ENCODE assay signal across 1 cellular context in the genomic region with DNA sequence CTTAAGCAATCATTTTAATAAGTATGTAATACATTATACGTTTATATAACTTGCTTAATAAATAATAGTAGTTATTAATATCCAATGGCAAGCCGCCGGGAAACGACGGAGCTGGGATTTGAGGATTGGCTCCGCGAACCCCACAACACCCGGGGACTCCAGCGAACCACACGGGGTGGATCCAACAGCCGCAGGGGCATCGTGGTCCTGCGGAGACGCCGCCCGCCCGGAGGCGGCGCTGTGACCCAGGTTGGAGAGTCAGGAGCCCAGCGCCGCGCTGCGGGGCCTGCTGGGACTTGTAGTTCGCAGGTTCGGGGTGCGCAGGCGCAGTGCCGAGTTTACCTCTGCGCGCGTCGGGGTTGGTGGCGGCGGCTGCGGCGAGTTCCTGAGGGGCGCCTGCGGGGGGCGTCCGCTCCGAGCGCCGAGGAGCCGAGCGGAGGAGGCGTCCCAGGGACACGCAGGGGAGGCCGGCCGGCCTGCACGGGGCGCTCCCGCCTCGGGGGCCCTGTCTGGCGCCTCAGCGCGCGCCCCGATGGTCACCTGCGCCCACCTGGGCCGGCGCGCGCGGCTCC.
TF ChIP-seq lines count a peak whose summit lies in the region.

A gene (plus strand): TSS at position 329 of the 572 bp plus-strand sequence. CDS start 204 bp downstream, at position 533.

TF ChIP-seq in WTC11, 78 proteins besides CTCF, POLR2A, EP300 and RAD21 (continued from another document):
- TF ChIP-seq CREB1 (CRISPR knock-in tag; IDR thresholded peaks at IDR 0.05) (no peak), ZNF671 (CRISPR knock-in tag; IDR thresholded peaks at IDR 0.05) (no peak), SP1 (CRISPR knock-in tag; conservative IDR thresholded peaks at IDR 0.05) (peak; percentile 77), RORB (CRISPR knock-in tag; IDR thresholded peaks at IDR 0.05) (no peak), SMAD4 (CRISPR knock-in tag; IDR thresholded peaks at IDR 0.05) (no peak)
- TF ChIP-seq, protein P1, sequence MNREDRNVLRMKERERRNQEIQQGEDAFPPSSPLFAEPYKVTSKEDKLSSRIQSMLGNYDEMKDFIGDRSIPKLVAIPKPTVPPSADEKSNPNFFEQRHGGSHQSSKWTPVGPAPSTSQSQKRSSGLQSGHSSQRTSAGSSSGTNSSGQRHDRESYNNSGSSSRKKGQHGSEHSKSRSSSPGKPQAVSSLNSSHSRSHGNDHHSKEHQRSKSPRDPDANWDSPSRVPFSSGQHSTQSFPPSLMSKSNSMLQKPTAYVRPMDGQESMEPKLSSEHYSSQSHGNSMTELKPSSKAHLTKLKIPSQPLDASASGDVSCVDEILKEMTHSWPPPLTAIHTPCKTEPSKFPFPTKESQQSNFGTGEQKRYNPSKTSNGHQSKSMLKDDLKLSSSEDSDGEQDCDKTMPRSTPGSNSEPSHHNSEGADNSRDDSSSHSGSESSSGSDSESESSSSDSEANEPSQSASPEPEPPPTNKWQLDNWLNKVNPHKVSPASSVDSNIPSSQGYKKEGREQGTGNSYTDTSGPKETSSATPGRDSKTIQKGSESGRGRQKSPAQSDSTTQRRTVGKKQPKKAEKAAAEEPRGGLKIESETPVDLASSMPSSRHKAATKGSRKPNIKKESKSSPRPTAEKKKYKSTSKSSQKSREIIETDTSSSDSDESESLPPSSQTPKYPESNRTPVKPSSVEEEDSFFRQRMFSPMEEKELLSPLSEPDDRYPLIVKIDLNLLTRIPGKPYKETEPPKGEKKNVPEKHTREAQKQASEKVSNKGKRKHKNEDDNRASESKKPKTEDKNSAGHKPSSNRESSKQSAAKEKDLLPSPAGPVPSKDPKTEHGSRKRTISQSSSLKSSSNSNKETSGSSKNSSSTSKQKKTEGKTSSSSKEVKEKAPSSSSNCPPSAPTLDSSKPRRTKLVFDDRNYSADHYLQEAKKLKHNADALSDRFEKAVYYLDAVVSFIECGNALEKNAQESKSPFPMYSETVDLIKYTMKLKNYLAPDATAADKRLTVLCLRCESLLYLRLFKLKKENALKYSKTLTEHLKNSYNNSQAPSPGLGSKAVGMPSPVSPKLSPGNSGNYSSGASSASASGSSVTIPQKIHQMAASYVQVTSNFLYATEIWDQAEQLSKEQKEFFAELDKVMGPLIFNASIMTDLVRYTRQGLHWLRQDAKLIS (CRISPR knock-in tag; IDR thresholded peaks at IDR 0.05; ENCODE audit: borderline replicate concordance): no peak
- TF ChIP-seq, protein P2, sequence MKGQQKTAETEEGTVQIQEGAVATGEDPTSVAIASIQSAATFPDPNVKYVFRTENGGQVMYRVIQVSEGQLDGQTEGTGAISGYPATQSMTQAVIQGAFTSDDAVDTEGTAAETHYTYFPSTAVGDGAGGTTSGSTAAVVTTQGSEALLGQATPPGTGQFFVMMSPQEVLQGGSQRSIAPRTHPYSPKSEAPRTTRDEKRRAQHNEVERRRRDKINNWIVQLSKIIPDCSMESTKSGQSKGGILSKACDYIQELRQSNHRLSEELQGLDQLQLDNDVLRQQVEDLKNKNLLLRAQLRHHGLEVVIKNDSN (CRISPR knock-in tag; IDR thresholded peaks at IDR 0.05): peak; percentile 59; the same call in 1 of the 2 replicates
- TF ChIP-seq, protein P3, sequence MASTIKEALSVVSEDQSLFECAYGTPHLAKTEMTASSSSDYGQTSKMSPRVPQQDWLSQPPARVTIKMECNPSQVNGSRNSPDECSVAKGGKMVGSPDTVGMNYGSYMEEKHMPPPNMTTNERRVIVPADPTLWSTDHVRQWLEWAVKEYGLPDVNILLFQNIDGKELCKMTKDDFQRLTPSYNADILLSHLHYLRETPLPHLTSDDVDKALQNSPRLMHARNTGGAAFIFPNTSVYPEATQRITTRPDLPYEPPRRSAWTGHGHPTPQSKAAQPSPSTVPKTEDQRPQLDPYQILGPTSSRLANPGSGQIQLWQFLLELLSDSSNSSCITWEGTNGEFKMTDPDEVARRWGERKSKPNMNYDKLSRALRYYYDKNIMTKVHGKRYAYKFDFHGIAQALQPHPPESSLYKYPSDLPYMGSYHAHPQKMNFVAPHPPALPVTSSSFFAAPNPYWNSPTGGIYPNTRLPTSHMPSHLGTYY (CRISPR knock-in tag; IDR thresholded peaks at IDR 0.05): no peak
- TF ChIP-seq, protein P4, sequence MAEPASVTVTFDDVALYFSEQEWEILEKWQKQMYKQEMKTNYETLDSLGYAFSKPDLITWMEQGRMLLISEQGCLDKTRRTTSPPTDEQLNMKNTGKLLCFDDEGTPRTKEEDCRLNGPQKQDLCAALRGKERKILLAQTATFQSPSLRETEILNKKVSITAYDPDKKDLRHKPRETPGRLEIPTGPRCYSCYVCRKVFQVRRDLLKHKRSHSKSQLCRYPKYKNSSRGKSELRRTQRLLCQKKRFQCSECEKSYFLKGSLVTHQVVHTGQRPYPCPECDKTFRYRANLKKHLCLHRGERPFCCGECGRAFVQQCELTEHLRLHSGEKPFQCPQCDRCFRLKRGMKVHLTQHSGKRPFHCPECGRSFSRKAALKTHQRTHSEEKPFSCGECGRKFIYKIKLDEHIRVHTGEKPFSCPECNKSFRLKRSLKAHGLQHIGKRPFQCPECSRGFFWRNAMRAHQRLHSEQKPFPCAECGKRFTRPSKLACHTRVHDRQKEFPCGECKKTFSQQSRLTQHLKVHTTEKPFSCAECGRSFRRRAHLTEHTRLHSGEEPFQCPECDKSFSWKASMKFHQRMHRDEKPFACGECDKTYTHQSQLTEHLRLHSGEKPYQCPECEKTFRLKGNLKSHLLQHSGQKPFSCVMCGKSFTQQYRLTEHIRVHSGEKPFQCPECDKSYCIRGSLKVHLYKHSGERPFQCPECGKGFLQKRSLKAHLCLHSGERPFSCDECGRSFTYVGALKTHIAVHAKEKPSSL (CRISPR knock-in tag; conservative IDR thresholded peaks at IDR 0.05): no peak
- TF ChIP-seq, protein P5, sequence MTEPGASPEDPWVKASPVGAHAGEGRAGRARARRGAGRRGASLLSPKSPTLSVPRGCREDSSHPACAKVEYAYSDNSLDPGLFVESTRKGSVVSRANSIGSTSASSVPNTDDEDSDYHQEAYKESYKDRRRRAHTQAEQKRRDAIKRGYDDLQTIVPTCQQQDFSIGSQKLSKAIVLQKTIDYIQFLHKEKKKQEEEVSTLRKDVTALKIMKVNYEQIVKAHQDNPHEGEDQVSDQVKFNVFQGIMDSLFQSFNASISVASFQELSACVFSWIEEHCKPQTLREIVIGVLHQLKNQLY (CRISPR knock-in tag; IDR thresholded peaks at IDR 0.05): no peak
